ENCODE assay signal across 21 cellular contexts in the genomic region with DNA sequence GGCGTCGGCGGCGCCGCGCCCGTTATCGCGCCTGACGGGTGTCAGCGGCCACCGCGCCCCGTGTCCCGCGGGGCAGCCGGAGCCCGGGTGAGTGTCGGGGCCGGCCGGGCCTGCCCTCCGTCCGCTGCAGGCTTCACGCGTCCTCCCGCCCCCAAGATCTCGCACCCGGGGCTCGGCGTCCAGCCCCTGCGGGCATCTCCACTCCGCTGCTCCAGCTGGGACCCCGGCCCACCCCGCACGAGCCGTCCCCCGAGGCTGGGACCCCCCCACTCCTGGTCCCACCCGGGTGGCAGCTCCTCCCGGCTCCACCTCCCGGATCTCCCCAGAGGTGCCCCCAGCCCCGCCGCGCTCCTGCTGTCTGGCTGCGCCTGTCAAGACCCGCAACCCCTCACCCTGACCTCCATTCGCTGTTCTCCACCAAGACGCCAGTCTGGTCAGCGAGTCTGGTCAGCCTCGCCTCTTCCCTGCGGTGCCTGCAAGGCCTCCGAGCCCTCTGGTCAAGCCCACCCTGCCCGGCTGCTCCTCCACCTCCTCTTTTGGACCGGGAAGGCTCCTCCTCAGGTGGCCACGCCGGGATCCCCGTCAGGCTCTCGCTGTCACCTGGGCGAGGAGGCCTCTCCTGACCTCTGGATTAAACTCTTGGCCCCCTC.
DNase-seq lines count a peak whose midpoint lies in the region; ATAC-seq and TF ChIP-seq lines count a peak whose summit lies in the region.
"Had no signal": no experiment of that assay in that cellular context is flagged by ENCODE, and none has a peak within 500 bp of the region (broad histone marks: within the 10 kb centered on the region; RNA-seq: fewer than 3 reads in every experiment).

No MANE protein-coding gene starts in this region.

- TF ChIP-seq CTCF in right atrium auricular region (IDR thresholded peaks at IDR 0.05) = no peak
- TF ChIP-seq CTCF in spleen (IDR thresholded peaks at IDR 0.05 in 8 of 11, conservative IDR thresholded peaks at IDR 0.05 in 3 of 11) = no peak

- H3K9me3 ChIP-seq in right atrium auricular region = no peaks in the 10 kb centered on the region
- H3K9me3 ChIP-seq in NT2/D1 (ENCODE audit: insufficient read depth, low read length) = no peaks in the 10 kb centered on the region
- no peaks in the 10 kb centered on the region for H3K9me3 ChIP-seq in right cardiac atrium (ENCODE audit: control insufficient read depth, low read length)
- peaks cover 0 to 9% (median 0%) of the 10 kb centered on the region in 8 donors for H3K9me3 ChIP-seq in spleen
- H3K9me3 ChIP-seq: Caco-2, gastroesophageal sphincter had no signal

- no peak for TF ChIP-seq POLR2A in spleen (IDR thresholded peaks at IDR 0.05)

- H3K36me3 ChIP-seq in right atrium auricular region = no peaks in the 10 kb centered on the region
- no peaks in the 10 kb centered on the region for H3K36me3 ChIP-seq in NT2/D1 (ENCODE audit: insufficient read depth, insufficient read length, low read length)
- no peaks in the 10 kb centered on the region for H3K36me3 ChIP-seq in spleen
- H3K36me3 ChIP-seq: BLaER1 treated with 17β-estradiol and CSF1 and Interleukin-3, amounts not matched to agents 10 nM and 100 nM; gastroesophageal sphincter had no signal

- H3K27ac ChIP-seq in right atrium auricular region (no peak overlapping the region), right cardiac atrium (ENCODE audit: low read length) (no peak overlapping the region), spleen (no peak overlapping the region)
- H3K27ac ChIP-seq: BLaER1 treated with 17β-estradiol and CSF1 and Interleukin-3, amounts not matched to agents 10 nM and 100 nM; gastroesophageal sphincter had no signal

- DNase-seq in cardiac septum (ENCODE audit: low spot score) (peak; percentile 55), right atrium auricular region (ENCODE audit: low spot score) (no peak), NT2/D1 (ENCODE audit: low read depth, low spot score) (no peak), right cardiac atrium (peak in 1 of 3 donors; percentile 48), spleen (peak; percentile 70), glomerular visceral epithelial cell (ENCODE audit: extremely low spot score) (no peak), NCI-H526 treated with DMSO at 0.1 percent for 48 hours (lab: John Stamatoyannopoulos, UW) (no peak)
- DNase-seq: activated CD4-positive, alpha-beta T cell treated with anti-CD3 and anti-CD28 coated beads for 36 hours; activated naive CD4-positive, alpha-beta T cell treated with anti-CD3 and anti-CD28 coated beads for 36 hours; activated T-cell treated with anti-CD3 and anti-CD28 coated beads, Interleukin-2, amount 50 U/mL, for 48 hours; anterior cingulate cortex; NCI-H1694 treated with DMSO at 0.1 percent for 48 hours; NCI-H2171 treated with DMSO at 0.1 percent for 48 hours; occipital lobe; stimulated activated CD4-positive, alpha-beta T cell treated with anti-CD3 and anti-CD28 coated beads, Interleukin-12 subunit alpha, Interleukin-12 subunit beta, amount 100 ng/mL, for 4 hours; stimulated activated CD4-positive, alpha-beta T cell treated with anti-CD3 and anti-CD28 coated beads, Interleukin-4, amount 100 ng/mL, for 4 hours; stimulated activated naive CD4-positive, alpha-beta T cell treated with Interleukin-2 at 50 U/mL for 16 hours had no signal

- H3K4me1 ChIP-seq in right atrium auricular region (peaks cover 0 to 13% of the 10 kb centered on the region in 2 donors), NT2/D1 (ENCODE audit: insufficient read depth, insufficient read length) (peaks cover 3% of the 10 kb centered on the region), right cardiac atrium (ENCODE audit: control insufficient read depth, insufficient read depth, low read length) (no peaks in the 10 kb centered on the region), spleen (peaks cover 0 to 14% (median 6%) of the 10 kb centered on the region in 6 donors)
- H3K4me1 ChIP-seq: BLaER1 treated with 17β-estradiol and CSF1 and Interleukin-3, amounts not matched to agents 10 nM and 100 nM; Caco-2 had no signal

- peak overlapping the region; percentile 1 for H3K9ac ChIP-seq in NT2/D1 (ENCODE audit: insufficient read length, low read depth)
- H3K9ac ChIP-seq: BLaER1 treated with 17β-estradiol and CSF1 and Interleukin-3, amounts not matched to agents 10 nM and 100 nM had no signal

- 9% methylated on average over 58 of the region's 58 CpGs for WGBS in right cardiac atrium
- 16 to 38% (median 20%) methylated on average over 26 to 58 of the region's 58 CpGs for WGBS in spleen, 5 donors

- H3K4me3 ChIP-seq in right atrium auricular region = no peak overlapping the region
- H3K4me3 ChIP-seq in NT2/D1 (ENCODE audit: insufficient read length, low read depth) = no peak overlapping the region
- H3K4me3 ChIP-seq in right cardiac atrium (ENCODE audit: low read length) = peak overlapping the region; percentile 3
- no peak overlapping the region for H3K4me3 ChIP-seq in spleen
- H3K4me3 ChIP-seq: BLaER1 treated with 17β-estradiol and CSF1 and Interleukin-3, amounts not matched to agents 10 nM and 100 nM; gastroesophageal sphincter had no signal

- intact Hi-C loops in cardiac septum (cut with DNase I) (loop anchor here (5.0 kb wide), 1 partner anchor 100 kb away; no protein-coding TSS in a partner anchor), right cardiac atrium (cut with DNase I) (no loop called here), spleen (cut with DNase I; ENCODE audit: low total_unique reads) (no loop called here)

- H3K27me3 ChIP-seq in right atrium auricular region = peaks cover 0 to 14% of the 10 kb centered on the region in 2 donors
- peaks cover 90% of the 10 kb centered on the region for H3K27me3 ChIP-seq in NT2/D1 (ENCODE audit: insufficient read depth, insufficient read length)
- no peaks in the 10 kb centered on the region for H3K27me3 ChIP-seq in right cardiac atrium (ENCODE audit: control insufficient read depth, insufficient read depth)
- H3K27me3 ChIP-seq in spleen (replicated peaks in 1 of 7) = peaks cover 4 to 62% (median 35%) of the 10 kb centered on the region in 7 donors

- ATAC-seq in right cardiac atrium = no peak
- ATAC-seq in HG03342 (IDR thresholded peaks at IDR 0.05; ENCODE audit: unreplicated experiment) = no peak
- ATAC-seq: activated CD4-positive, alpha-beta T cell treated with anti-CD3 and anti-CD28 coated beads for 36 hours; gastroesophageal sphincter had no signal

Comparison
In these comparisons a context has a peak if more than half of its experiments do, and no peak if none do; other contexts are left out.
1. DNase-seq: peak in cardiac septum (single experiment) and spleen (single experiment); none in right atrium auricular region (single experiment), NT2/D1 (single experiment), glomerular visceral epithelial cell (single experiment) and NCI-H526 treated with DMSO at 0.1 percent for 48 hours (single experiment).